In genomic region chr11:14892577-14892976, GRCh38 we compare ENCODE assay signal across 8 cellular contexts. TPM values are rescaled to one million over a fixed set of nuclear protein-coding genes. Genes with fewer than 3 reads are reported as not detected.
DNase-seq lines count a peak whose midpoint lies in the region; ATAC-seq, FAIRE-seq and TF ChIP-seq lines count a peak whose summit lies in the region.

No MANE protein-coding gene starts in this region.

- H3K4me2 ChIP-seq in keratinocyte (ENCODE audit: control insufficient read depth, extremely low read depth, insufficient read depth, low read depth, low read length), result peak overlapping the region; percentile 88

- H3K36me3 Mint-ChIP-seq in activated CD4-positive, alpha-beta T cell treated with anti-CD3 and anti-CD28 coated beads for 36 hours (ENCODE audit: low read depth), result peaks cover 7% of the 10 kb centered on the region
- peaks cover 4% of the 10 kb centered on the region for H3K36me3 Mint-ChIP-seq in activated naive CD8-positive, alpha-beta T cell

- no peak for DNase-seq in activated CD4-positive, alpha-beta T cell treated with anti-CD3 and anti-CD28 coated beads for 36 hours
- no peak for DNase-seq in activated CD4-positive, alpha-beta T cell treated with anti-CD3 and anti-CD28 coated beads, Interleukin-2, amount 50 U/mL, for 1 hour
- DNase-seq in keratinocyte (ENCODE audit: low read depth, low spot score), result no peak
- DNase-seq in NCI-H446 treated with DMSO at 0.1 percent for 48 hours (lab: John Stamatoyannopoulos, UW), result no peak
- no peak for DNase-seq in NOMO-1 treated with dmso at 0.1 percent for 144 hours (lab: John Stamatoyannopoulos, UW; ENCODE audit: unreplicated experiment)
- DNase-seq in Kasumi-1 (lab: John Stamatoyannopoulos, UW), result no peak

- H3K9me3 Mint-ChIP-seq in activated CD4-positive, alpha-beta T cell treated with anti-CD3 and anti-CD28 coated beads for 36 hours (ENCODE audit: low read depth), result peaks cover 2% of the 10 kb centered on the region
- H3K9me3 Mint-ChIP-seq in activated naive CD8-positive, alpha-beta T cell (ENCODE audit: low read depth), result no peaks in the 10 kb centered on the region

- H3K27ac Mint-ChIP-seq in activated CD4-positive, alpha-beta T cell treated with anti-CD3 and anti-CD28 coated beads for 36 hours, result peak overlapping the region; percentile 85
- peak overlapping the region; percentile 82 for H3K27ac Mint-ChIP-seq in activated naive CD8-positive, alpha-beta T cell

- H3K9me3 ChIP-seq in keratinocyte (ENCODE audit: control insufficient read depth, low read depth, low read length), result no peaks in the 10 kb centered on the region
- no peaks in the 10 kb centered on the region for H3K9me3 ChIP-seq in stomach smooth muscle (ENCODE audit: control insufficient read depth in 2 of 2, low read length in 2 of 2)

- H3K9me1 ChIP-seq in keratinocyte (ENCODE audit: control insufficient read depth, extremely low read depth, insufficient read depth, low read length), result no peaks in the 10 kb centered on the region

- dilution Hi-C loops in keratinocyte (cut with MboI; ENCODE audit: extremely low pct_ligation_motif_present, low sequenced_read_pairs), result no loop called here

- H3K4me1 ChIP-seq in keratinocyte (ENCODE audit: control insufficient read depth, extremely low read depth, insufficient read depth, low read length) (peaks cover 8% of the 10 kb centered on the region), stomach smooth muscle (ENCODE audit: control insufficient read depth, insufficient read depth, low read length) (peaks cover 7% of the 10 kb centered on the region)

- H3K27ac ChIP-seq in keratinocyte (ENCODE audit: control insufficient read depth, insufficient read depth, low read length), result no peak overlapping the region
- H3K27ac ChIP-seq in stomach smooth muscle (ENCODE audit: low read length), result peak overlapping the region; percentile 68

- H3K4me3 ChIP-seq in keratinocyte (ENCODE audit: control insufficient read depth in 2 of 3, extremely low read depth in 1 of 3, insufficient read depth in 2 of 3, low read depth in 1 of 3, low read length in 3 of 3) (peak overlapping the region in 2 of 3 experiments; percentile 75 to 81), stomach smooth muscle (ENCODE audit: low read length in 2 of 2) (peak overlapping the region; percentile 91 to 96)

- FAIRE-seq in keratinocyte (lab: Jason Lieb, UNC), result no peak

- ATAC-seq in activated CD4-positive, alpha-beta T cell treated with anti-CD3 and anti-CD28 coated beads for 36 hours, result no peak

- H3K79me2 ChIP-seq in keratinocyte (ENCODE audit: control insufficient read depth, insufficient read depth, low read length), result peaks cover 2% of the 10 kb centered on the region

- H3K4me3 Mint-ChIP-seq in activated CD4-positive, alpha-beta T cell treated with anti-CD3 and anti-CD28 coated beads for 36 hours, result peak overlapping the region; percentile 81
- H3K4me3 Mint-ChIP-seq in activated naive CD8-positive, alpha-beta T cell, result peak overlapping the region; percentile 90

- H3K36me3 ChIP-seq in keratinocyte (ENCODE audit: control insufficient read depth in 2 of 2, extremely low read depth in 1 of 2, insufficient read depth in 2 of 2, low read length in 2 of 2), result no peaks in the 10 kb centered on the region
- H3K36me3 ChIP-seq in stomach smooth muscle (ENCODE audit: control insufficient read depth in 2 of 2, insufficient read depth in 2 of 2, low read length in 2 of 2), result no peaks in the 10 kb centered on the region

- TF ChIP-seq CTCF in keratinocyte (optimal IDR thresholded peaks at IDR 0.05 in 1 of 3, IDR thresholded peaks at IDR 0.05 in 1 of 3, conservative IDR thresholded peaks at IDR 0.05 in 1 of 3; ENCODE audit: extremely low read depth in 1 of 3, insufficient read depth in 2 of 3, low read length in 3 of 3), result no peak

- H3K4me1 Mint-ChIP-seq in activated CD4-positive, alpha-beta T cell treated with anti-CD3 and anti-CD28 coated beads for 36 hours, result peaks cover 50% of the 10 kb centered on the region
- H3K4me1 Mint-ChIP-seq in activated naive CD8-positive, alpha-beta T cell (ENCODE audit: low read depth), result peaks cover 60% of the 10 kb centered on the region

- POLR2A ChIA-PET in activated CD4-positive, alpha-beta T cell treated with anti-CD3 and anti-CD28 coated beads for 36 hours (lab: Charles Lee), result interaction anchor here (0.8 to 1.5 kb wide), 3 partner anchors 124 to 392 kb away, joined by 3 to 7 read pairs (median 4); partner anchors contain the start of gene COPB1

- H4K20me1 ChIP-seq in keratinocyte (ENCODE audit: control insufficient read depth, extremely low read depth, insufficient read depth, low read length), result no peaks in the 10 kb centered on the region

- H2AFZ ChIP-seq in keratinocyte (ENCODE audit: control insufficient read depth, low read length), result peak overlapping the region; percentile 67

- CTCF ChIA-PET in activated CD4-positive, alpha-beta T cell treated with anti-CD3 and anti-CD28 coated beads for 36 hours (lab: Charles Lee), result interaction anchor here (0.5 to 3.2 kb wide), 8 partner anchors 8 to 369 kb away, joined by 3 to 52 read pairs (median 4); no protein-coding TSS in a partner anchor

- H3K27me3 Mint-ChIP-seq in activated CD4-positive, alpha-beta T cell treated with anti-CD3 and anti-CD28 coated beads for 36 hours, result peaks cover 2% of the 10 kb centered on the region
- H3K27me3 Mint-ChIP-seq in activated naive CD8-positive, alpha-beta T cell, result no peaks in the 10 kb centered on the region

- intact Hi-C loops in activated CD4-positive, alpha-beta T cell treated with anti-CD3 and anti-CD28 coated beads for 36 hours (cut with DNase I, micrococcal nuclease), result loop anchor here (1.0 to 5.0 kb wide), 2 partner anchors 13 to 355 kb away; no protein-coding TSS in a partner anchor

- H3K9ac ChIP-seq in keratinocyte (ENCODE audit: control insufficient read depth, extremely low read depth, insufficient read depth, low read length) (no peak overlapping the region), stomach smooth muscle (ENCODE audit: low read length in 2 of 2) (no peak overlapping the region)

- H3K27me3 ChIP-seq in keratinocyte (ENCODE audit: control insufficient read depth, extremely low read depth, insufficient read depth, low read length), result peaks cover 3% of the 10 kb centered on the region
- H3K27me3 ChIP-seq in stomach smooth muscle (ENCODE audit: control insufficient read depth in 1 of 2, insufficient read depth in 2 of 2, low read length in 2 of 2), result no peaks in the 10 kb centered on the region

RNA-seq across cellular contexts. Expression of gene CYP2R1, which starts 0.5 kb away (rescaled TPM):
- 10 to 100 TPM; 13.1 to 14.8 TPM for total RNA-seq in activated CD4-positive, alpha-beta T cell treated with anti-CD3 and anti-CD28 coated beads for 36 hours
- 6.5 to 15.5 TPM (median 14.4 TPM) in 3 replicates for polyA plus RNA-seq in keratinocyte
- polyA plus RNA-seq in keratinocyte (2011; ENCODE audit: low read depth), result 8.6 TPM
- polyA plus RNA-seq in keratinocyte (2011; cell fraction: cytosol; rRNA removed), result 5.7 and 13.2 TPM in 2 replicates
- polyA plus RNA-seq in keratinocyte (2011; cell fraction: nucleus; rRNA removed), result 28.1 and 28.5 TPM in 2 replicates
- polyA plus RNA-seq in keratinocyte (2012; ENCODE audit: low replicate concordance), result 12.6 and 34.1 TPM in 2 replicates
- 0.62 to 12.6 TPM (median 7.1 TPM) in 3 replicates for polyA minus RNA-seq in keratinocyte
- 3.8 TPM for polyA minus RNA-seq in keratinocyte (2011; cell fraction: cytosol; rRNA and poly(A)+ RNA removed)
- polyA minus RNA-seq in keratinocyte (2011; cell fraction: nucleus; rRNA and poly(A)+ RNA removed), result 5.0 and 8.5 TPM in 2 replicates
